ENCODE assay signal across 5 cellular contexts in genomic region chr1:189305279-189305678, GRCh38.
"Had no signal": no experiment of that assay in that cellular context is flagged by ENCODE, and none has a peak within 500 bp of the region (broad histone marks: within the 10 kb centered on the region; RNA-seq: fewer than 3 reads in every experiment).

No MANE protein-coding gene starts in this region.

- H3K4me3 ChIP-seq: K562 had no signal

- DNase-seq: IMR-90 had no signal

- FAIRE-seq: HepG2, HTR-8/SVneo, K562 had no signal

- H3K27ac ChIP-seq: HL-60 had no signal
